ENCODE assay signal across 20 cellular contexts in the genomic region with DNA sequence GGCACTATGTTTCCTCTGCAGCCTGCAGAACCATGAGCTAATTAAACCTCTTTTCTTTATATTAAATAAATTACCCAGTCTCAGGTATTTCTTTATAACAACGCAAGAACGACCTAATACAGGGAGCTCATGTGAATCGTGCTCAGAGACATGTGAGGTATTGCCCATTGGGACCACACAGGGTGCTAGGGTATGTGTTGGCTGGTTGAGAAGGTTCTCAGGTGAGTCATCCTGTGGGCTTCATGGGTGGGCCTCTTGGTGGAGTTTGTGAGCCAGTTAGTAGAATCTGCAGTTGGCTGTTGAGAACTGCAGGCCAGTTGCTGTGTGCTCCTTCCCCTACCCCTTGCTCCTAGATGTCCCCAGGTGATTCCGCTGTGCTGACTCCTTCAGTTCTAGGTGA.
A peak's percentile ranks its signal among the peaks of the same experiment; 100 is the strongest.
DNase-seq lines count a peak whose midpoint lies in the region; ATAC-seq and TF ChIP-seq lines count a peak whose summit lies in the region.
"Had no signal": no experiment of that assay in that cellular context is flagged by ENCODE, and none has a peak within 500 bp of the region (broad histone marks: within the 10 kb centered on the region; RNA-seq: fewer than 3 reads in every experiment).

No MANE protein-coding gene starts in this region.

- DNase-seq in SJSA1 (ENCODE audit: low read depth in 1 of 2, low spot score in 2 of 2) (peak; percentile 82 to 94), endodermal cell (peak; percentile 47), mesendoderm (peak; percentile 52), UCSD-AML1 (lab: John Stamatoyannopoulos, UW; ENCODE audit: unreplicated experiment) (no peak), C1 segment of cervical spinal cord (lab: John Stamatoyannopoulos, UW) (no peak)
- DNase-seq in effector CD4-positive, alpha-beta T cell: no peak
- DNase-seq: AML-193; CD4-positive, alpha-beta memory T cell; DMS153; DMS79 treated with DMSO at 0.1 percent for 48 hours; EL; GM23248; HCEC 1CT; KBM-7 had no signal

- H3K23ac ChIP-seq in mesendoderm (ENCODE audit: low read length): no peak overlapping the region

- H3K36me3 ChIP-seq in SJSA1 (no peaks in the 10 kb centered on the region), endodermal cell (ENCODE audit: control insufficient read depth, insufficient read depth, low read length) (no peaks in the 10 kb centered on the region), mesendoderm (ENCODE audit: control insufficient read depth, insufficient read depth, low read length) (no peaks in the 10 kb centered on the region)

- H3K27me3 ChIP-seq in SJSA1 (replicated peaks) (0 out of 2 replicates have a peak, but pooled peaks cover 8% of the 10 kb centered on the region), endodermal cell (ENCODE audit: control insufficient read depth, insufficient read depth, low read length, poor library complexity, severe bottlenecking) (no peaks in the 10 kb centered on the region), mesendoderm (ENCODE audit: insufficient read depth, low read length, poor library complexity) (no peaks in the 10 kb centered on the region)

- no peak overlapping the region for H3K4me3 Mint-ChIP-seq in endodermal cell
- H3K4me3 Mint-ChIP-seq: CD14-positive monocyte; CD4-positive, alpha-beta memory T cell; IgD-negative memory B cell had no signal

- WGBS in endodermal cell (ENCODE audit: insufficient coverage in 1 of 2, insufficient read length in 1 of 2), 2 experiments: 97 to 100% methylated on average over 3 to 4 of the region's 4 CpGs
- WGBS in mesendoderm (ENCODE audit: extremely low coverage, insufficient coverage, low lambda C conversion rate): no CpG with 5 or more reads among the region's 4 CpGs

- H3K9me3 Mint-ChIP-seq in endodermal cell: peaks cover 26% of the 10 kb centered on the region

- no peak overlapping the region for H3K27ac Mint-ChIP-seq in endodermal cell
- H3K27ac Mint-ChIP-seq: CD14-positive monocyte; CD4-positive, alpha-beta memory T cell; IgD-negative memory B cell had no signal

- peak overlapping the region; percentile 14 for H2AK5ac ChIP-seq in mesendoderm (ENCODE audit: low read length)

- no peaks in the 10 kb centered on the region for H3K79me2 ChIP-seq in mesendoderm (ENCODE audit: control insufficient read depth, insufficient read depth, low read length)

- H3K27me3 Mint-ChIP-seq in endodermal cell (ENCODE audit: insufficient read depth): no peaks in the 10 kb centered on the region
- H3K27me3 Mint-ChIP-seq: CD4-positive, alpha-beta memory T cell; IgD-negative memory B cell had no signal

- H3K9me3 ChIP-seq in SJSA1 (replicated peaks): peaks cover 9% of the 10 kb centered on the region
- peaks cover 33% of the 10 kb centered on the region for H3K9me3 ChIP-seq in endodermal cell (ENCODE audit: control insufficient read depth, low read length)
- H3K9me3 ChIP-seq: A549 had no signal

- H3K4me1 Mint-ChIP-seq in endodermal cell: peaks cover 15% of the 10 kb centered on the region
- H3K4me1 Mint-ChIP-seq: CD14-positive monocyte; CD4-positive, alpha-beta memory T cell had no signal

- ATAC-seq in GM21576 (IDR thresholded peaks at IDR 0.05; ENCODE audit: unreplicated experiment): no peak
- ATAC-seq: A549, GM12878, HepG2 had no signal

- no peak overlapping the region for H3K18ac ChIP-seq in mesendoderm (ENCODE audit: low read length)

- TF ChIP-seq CTCF in endodermal cell (conservative IDR thresholded peaks at IDR 0.05): no peak

- H3K4me1 ChIP-seq in SJSA1 (replicated peaks) (peaks cover 13% of the 10 kb centered on the region), endodermal cell (ENCODE audit: control insufficient read depth, insufficient read depth, low read length) (peaks cover 5% of the 10 kb centered on the region), mesendoderm (ENCODE audit: control insufficient read depth, low read depth, low read length) (no peaks in the 10 kb centered on the region)
- H3K4me1 ChIP-seq: A549 had no signal

- no peak overlapping the region for H4K5ac ChIP-seq in mesendoderm (ENCODE audit: low read length)

- H3K4me2 ChIP-seq in mesendoderm (ENCODE audit: low read length): no peak overlapping the region
- H3K4me2 ChIP-seq: A549 had no signal

- no peak overlapping the region for H3K9ac ChIP-seq in endodermal cell (ENCODE audit: extremely low read depth, low read length, poor library complexity, severe bottlenecking)
- H3K9ac ChIP-seq in mesendoderm (ENCODE audit: low read length): no peak overlapping the region
- H3K9ac ChIP-seq: GM23248 had no signal

- H3K4me3 ChIP-seq in SJSA1: no peak overlapping the region
- H3K4me3 ChIP-seq in endodermal cell (ENCODE audit: low read length): no peak overlapping the region
- no peak overlapping the region for H3K4me3 ChIP-seq in mesendoderm (ENCODE audit: low read length)
- H3K4me3 ChIP-seq: A549, GM12878, GM23248 had no signal

- H3K79me1 ChIP-seq in mesendoderm (ENCODE audit: low read length): no peaks in the 10 kb centered on the region

- H3K56ac ChIP-seq in mesendoderm (ENCODE audit: low read length): no peak overlapping the region

- peak overlapping the region; percentile 23 for H3K27ac ChIP-seq in SJSA1
- no peak overlapping the region for H3K27ac ChIP-seq in endodermal cell (ENCODE audit: low read depth, low read length)
- no peak overlapping the region for H3K27ac ChIP-seq in mesendoderm (ENCODE audit: low read depth, low read length)
- H3K27ac ChIP-seq: A549, GM23248 had no signal

- H2BK5ac ChIP-seq in mesendoderm (ENCODE audit: low read length): no peak overlapping the region

- H3K36me3 Mint-ChIP-seq in endodermal cell (ENCODE audit: low read depth): no peaks in the 10 kb centered on the region
- H3K36me3 Mint-ChIP-seq: CD14-positive monocyte; CD4-positive, alpha-beta memory T cell had no signal

- H2BK15ac ChIP-seq in mesendoderm (replicated peaks; ENCODE audit: low read depth): no peak overlapping the region

- no peak overlapping the region for H4K8ac ChIP-seq in mesendoderm (ENCODE audit: low read depth, low read length)

- no peak overlapping the region for H2BK120ac ChIP-seq in mesendoderm (ENCODE audit: low read depth, low read length)

- H3K4ac ChIP-seq in mesendoderm (ENCODE audit: low read depth, low read length): no peak overlapping the region

Comparison
In these comparisons a context has a peak if more than half of its experiments do, and no peak if none do; other contexts are left out.
1. DNase-seq: peak in SJSA1 (2 of 2), endodermal cell (single experiment) and mesendoderm (single experiment); none in UCSD-AML1 (single experiment), C1 segment of cervical spinal cord (0 of 14) and effector CD4-positive, alpha-beta T cell (single experiment).